24 cellular contexts compared by ENCODE assay signal in genomic region chr2:106561803-106562202, GRCh38.
DNase-seq lines count a peak whose midpoint lies in the region; ATAC-seq, FAIRE-seq and TF ChIP-seq lines count a peak whose summit lies in the region.
"Had no signal": no experiment of that assay in that cellular context is flagged by ENCODE, and none has a peak within 500 bp of the region (broad histone marks: within the 10 kb centered on the region; RNA-seq: fewer than 3 reads in every experiment).

No MANE protein-coding gene starts in this region.

- TF ChIP-seq EP300 in HepG2 (IDR thresholded peaks at IDR 0.05; ENCODE audit: low read depth in 2 of 2, low read length in 2 of 2) (no peak), HepG2 (CRISPR knock-in tag; IDR thresholded peaks at IDR 0.05; ENCODE audit: borderline replicate concordance) (no peak)

- TF ChIP-seq POLR2A in HepG2 (IDR thresholded peaks at IDR 0.05; ENCODE audit: insufficient read depth in 1 of 2, low read depth in 2 of 2, low read length in 2 of 2) (no peak), right lobe of liver (IDR thresholded peaks at IDR 0.05) (no peak), heart left ventricle (IDR thresholded peaks at IDR 0.05) (no peak)

- no peak overlapping the region for H3K4ac ChIP-seq in trophoblast cell (ENCODE audit: low read depth, low read length)

- H2AK5ac ChIP-seq in trophoblast cell (ENCODE audit: low read length): peak overlapping the region; percentile 26

- no peak for FAIRE-seq in HepG2 (lab: Jason Lieb, UNC)
- FAIRE-seq: GM12891, H1, urothelium cell line had no signal

- no peaks in the 10 kb centered on the region for H3K79me2 ChIP-seq in HepG2 (ENCODE audit: insufficient read depth, low read length)
- no peaks in the 10 kb centered on the region for H3K79me2 ChIP-seq in trophoblast cell (ENCODE audit: control insufficient read depth, insufficient read depth, low read length, poor library complexity)

- intact Hi-C loops in HepG2 (cut with micrococcal nuclease; ENCODE audit: unreplicated experiment): no loop called here
- intact Hi-C loops in right lobe of liver (cut with DNase I): no loop called here
- intact Hi-C loops in heart left ventricle (cut with DNase I): loop anchor here in 1 of 10 donors (2.0 kb wide), 1 partner anchor 21 kb away; no protein-coding TSS in a partner anchor

- TF ChIP-seq CTCF in HepG2 (CRISPR knock-in tag; IDR thresholded peaks at IDR 0.05) (no peak), right lobe of liver (IDR thresholded peaks at IDR 0.05) (no peak), heart left ventricle (IDR thresholded peaks at IDR 0.05) (no peak)

- BruUV-seq in HepG2 (replicated peaks; lab: Mats Ljungman, UMichigan): no TSS peak

- no peak overlapping the region for H3K14ac ChIP-seq in trophoblast cell (ENCODE audit: low read length)

- no peak overlapping the region for H3K23ac ChIP-seq in trophoblast cell (ENCODE audit: low read length)

- POLR2A ChIA-PET in HepG2 (lab: Yijun Ruan, JAX): no interaction called here

- no peak overlapping the region for H3K9ac ChIP-seq in HepG2 (ENCODE audit: insufficient read depth, low read depth, low read length)
- H3K9ac ChIP-seq in trophoblast cell (ENCODE audit: low read length): no peak overlapping the region
- H3K9ac ChIP-seq: neural progenitor cell had no signal

- no peaks in the 10 kb centered on the region for H3K36me3 ChIP-seq in HepG2 (replicated peaks in 1 of 2; ENCODE audit: control insufficient read depth in 1 of 2, insufficient read depth in 2 of 2, low read length in 2 of 2)
- H3K36me3 ChIP-seq in right lobe of liver: no peaks in the 10 kb centered on the region
- H3K36me3 ChIP-seq in heart left ventricle: no peaks in the 10 kb centered on the region
- H3K36me3 ChIP-seq in trophoblast cell (ENCODE audit: control insufficient read depth in 1 of 2, insufficient read depth in 2 of 2, low read length in 2 of 2): no peaks in the 10 kb centered on the region
- H3K36me3 ChIP-seq: neural progenitor cell, SJSA1, spleen had no signal

- CTCF ChIA-PET in HepG2 (lab: Yijun Ruan, JAX; ENCODE audit: low intra/inter-chr PET ratio, low total read pairs): no interaction called here

- no peak overlapping the region for H4K8ac ChIP-seq in trophoblast cell (ENCODE audit: low read depth, low read length)

- WGBS in HepG2 (ENCODE audit: low lambda C conversion rate): 29% methylated on average over 4 of the region's 4 CpGs
- 90% methylated on average over 3 of the region's 4 CpGs for WGBS in right lobe of liver (ENCODE audit: insufficient coverage, low coverage, low lambda C conversion rate, missing lambda C conversion rate)
- 42 to 73% (median 53%) methylated on average over 4 of the region's 4 CpGs for WGBS in heart left ventricle, 4 donors
- no CpG with 5 or more reads among the region's 4 CpGs for WGBS in trophoblast cell (ENCODE audit: extremely low coverage, insufficient coverage, insufficient read length)

- H2BK120ac ChIP-seq in trophoblast cell (ENCODE audit: insufficient read depth, low read length, poor library complexity): no peak overlapping the region

- H3K27ac ChIP-seq in HepG2 (ENCODE audit: extremely low read length, insufficient read depth, low read length): no peak overlapping the region
- no peak overlapping the region for H3K27ac ChIP-seq in right lobe of liver
- peak overlapping the region in 5 of 12 donors; percentile 3 to 67 (median 37) for H3K27ac ChIP-seq in heart left ventricle
- H3K27ac ChIP-seq in trophoblast cell (ENCODE audit: low read depth, low read length): no peak overlapping the region
- H3K27ac ChIP-seq: neural progenitor cell, SJSA1 had no signal

- no peaks in the 10 kb centered on the region for H3K9me3 ChIP-seq in HepG2 (ENCODE audit: low read length)
- H3K9me3 ChIP-seq in right lobe of liver: no peaks in the 10 kb centered on the region
- H3K9me3 ChIP-seq in heart left ventricle: no peaks in the 10 kb centered on the region
- H3K9me3 ChIP-seq in trophoblast cell (ENCODE audit: insufficient read depth, low read depth, low read length): peaks cover 5% of the 10 kb centered on the region
- H3K9me3 ChIP-seq: SJSA1 had no signal

- no peak overlapping the region for H2BK5ac ChIP-seq in trophoblast cell (ENCODE audit: low read depth, low read length, poor library complexity)

- H3K4me2 ChIP-seq in HepG2 (ENCODE audit: low read depth, low read length) (no peak overlapping the region), trophoblast cell (ENCODE audit: low read length) (no peak overlapping the region)
- H3K4me2 ChIP-seq: neural progenitor cell had no signal

- H3K27me3 ChIP-seq in HepG2 (ENCODE audit: control insufficient read depth in 1 of 2, insufficient read depth in 2 of 2, low read length in 2 of 2) (no peaks in the 10 kb centered on the region), right lobe of liver (no peaks in the 10 kb centered on the region), heart left ventricle (no peaks in the 10 kb centered on the region), trophoblast cell (ENCODE audit: insufficient read depth, low read length) (no peaks in the 10 kb centered on the region)
- H3K27me3 ChIP-seq: neural progenitor cell, SJSA1 had no signal

- no peak for TF ChIP-seq RAD21 in HepG2 (CRISPR knock-in tag; IDR thresholded peaks at IDR 0.05)

- H3K18ac ChIP-seq in trophoblast cell (ENCODE audit: low read length): no peak overlapping the region

- H2AFZ ChIP-seq in HepG2 (ENCODE audit: low read length) (no peak overlapping the region), trophoblast cell (ENCODE audit: insufficient read depth, low read length, poor library complexity) (no peak overlapping the region)
- H2AFZ ChIP-seq: neural progenitor cell had no signal

- H4K12ac ChIP-seq in trophoblast cell (ENCODE audit: low read depth, low read length): no peak overlapping the region

- no peak overlapping the region for H2BK12ac ChIP-seq in trophoblast cell (ENCODE audit: low read length)

- no peaks in the 10 kb centered on the region for H4K20me1 ChIP-seq in HepG2 (ENCODE audit: insufficient read depth, low read length)

- in situ Hi-C loops in HepG2 (cut with HindIII; ENCODE audit: extremely low pct_ligation_motif_present, low pct_unique_long_range_greater_than_20kb): no loop called here

- H3K79me1 ChIP-seq in trophoblast cell (ENCODE audit: low read length): peaks cover 2% of the 10 kb centered on the region

- no peak for DNase-seq in HepG2 (ENCODE audit: low spot score)
- no peak for DNase-seq in right lobe of liver
- DNase-seq in heart left ventricle: no peak
- DNase-seq in trophoblast cell: no peak
- DNase-seq in COLO829 (ENCODE audit: low spot score): no peak
- DNase-seq in NOMO-1 treated with DMSO at 0.1 percent for 48 hours (lab: John Stamatoyannopoulos, UW; ENCODE audit: unreplicated experiment): no peak
- DNase-seq: activated CD4-positive, alpha-beta memory T cell treated with anti-CD3 and anti-CD28 coated beads for 36 hours; amniotic stem cell; effector CD4-positive, alpha-beta T cell; erythroblast; KG1; midbrain; spleen; stimulated activated CD4-positive, alpha-beta T cell treated with anti-CD3 and anti-CD28 coated beads, Interleukin-4, amount 100 ng/mL, for 24 hours; stimulated activated naive CD8-positive, alpha-beta T cell treated with anti-CD3 and anti-CD28 coated beads, Interleukin-15, amount 100 ng/mL, for 72 hours had no signal

- no peak overlapping the region for H4K91ac ChIP-seq in trophoblast cell (ENCODE audit: low read depth, low read length)

- no peaks in the 10 kb centered on the region for H3K4me1 ChIP-seq in HepG2 (ENCODE audit: insufficient read depth, low read length)
- no peaks in the 10 kb centered on the region for H3K4me1 ChIP-seq in right lobe of liver
- peaks cover 0 to 30% (median 6%) of the 10 kb centered on the region in 12 donors for H3K4me1 ChIP-seq in heart left ventricle
- H3K4me1 ChIP-seq in trophoblast cell (ENCODE audit: control insufficient read depth in 1 of 2, insufficient read depth in 2 of 2, low read length in 2 of 2): peaks cover 4% of the 10 kb centered on the region in 2 experiments
- H3K4me1 ChIP-seq: SJSA1 had no signal

- H3K4me3 ChIP-seq in HepG2 (replicated peaks in 1 of 3; ENCODE audit: insufficient read depth in 1 of 3, low read depth in 2 of 3, low read length in 3 of 3) (no peak overlapping the region), right lobe of liver (no peak overlapping the region), heart left ventricle (no peak overlapping the region), trophoblast cell (ENCODE audit: low read depth, low read length) (no peak overlapping the region)
- H3K4me3 ChIP-seq: neural progenitor cell, SJSA1, spleen had no signal

- no peak for ATAC-seq in HepG2
- ATAC-seq in right lobe of liver: no peak
- ATAC-seq in heart left ventricle: peak; percentile 35 to 55 (median 38)
- ATAC-seq in HG02970 (IDR thresholded peaks at IDR 0.05; ENCODE audit: low FRiP score, unreplicated experiment): no peak
- no peak for ATAC-seq in GM21717 (IDR thresholded peaks at IDR 0.05; ENCODE audit: unreplicated experiment)
- ATAC-seq: Panc1; stimulated activated naive CD8-positive, alpha-beta T cell treated with anti-CD3 and anti-CD28 coated beads, Interleukin-15, amount 100 ng/mL, for 72 hours; WTC11 had no signal

TF ChIP-seq in HepG2, 621 proteins besides CTCF, POLR2A, EP300 and RAD21:
- TF ChIP-seq MAFK (conservative IDR thresholded peaks at IDR 0.05 in 1 of 2, IDR thresholded peaks at IDR 0.05 in 1 of 2; ENCODE audit: low read length in 2 of 2): peak; percentile 65 to 75; a peak in 3 of 4 replicates
- TF ChIP-seq MAFF (IDR thresholded peaks at IDR 0.05; ENCODE audit: low read depth, low read length): peak; percentile 53; the same call in 1 of the 2 replicates
- TF ChIP-seq ZBTB38 (CRISPR knock-in tag; IDR thresholded peaks at IDR 0.05): no peak

Comparison
In these comparisons a context has a peak if more than half of its experiments do, and no peak if none do; other contexts are left out.
1. ATAC-seq: peak in heart left ventricle (4 of 4); none in HepG2 (single experiment), right lobe of liver (0 of 4), HG02970 (single experiment) and GM21717 (single experiment).